12 cellular contexts compared by ENCODE assay signal in genomic region chr20:17964073-17964472, GRCh38. TPM values are rescaled to one million over a fixed set of nuclear protein-coding genes. Genes with fewer than 3 reads are reported as not detected.
DNase-seq lines count a peak whose midpoint lies in the region; ATAC-seq and TF ChIP-seq lines count a peak whose summit lies in the region.
"Had no signal": no experiment of that assay in that cellular context is flagged by ENCODE, and none has a peak within 500 bp of the region (broad histone marks: within the 10 kb centered on the region; RNA-seq: fewer than 3 reads in every experiment).

No MANE protein-coding gene starts in this region.

- no peaks in the 10 kb centered on the region for H3K9me3 ChIP-seq in CD4-positive, alpha-beta T cell (ENCODE audit: control insufficient read depth, low read length)
- H3K9me3 ChIP-seq: sigmoid colon had no signal

- TF ChIP-seq CTCF in CD4-positive, alpha-beta T cell (IDR thresholded peaks at IDR 0.05), result no peak
- no peak for TF ChIP-seq CTCF in HL-60 (IDR thresholded peaks at IDR 0.05; ENCODE audit: insufficient read depth, low read length)
- TF ChIP-seq CTCF in lower leg skin (IDR thresholded peaks at IDR 0.05), result no peak

- no peak overlapping the region for H3K4me3 ChIP-seq in HL-60 (replicated peaks; ENCODE audit: insufficient read depth, low read length)
- no peak overlapping the region for H3K4me3 ChIP-seq in lower leg skin (ENCODE audit: low read depth, poor library complexity, severe bottlenecking)
- H3K4me3 ChIP-seq: sigmoid colon had no signal

- no peaks in the 10 kb centered on the region for H3K9me3 Mint-ChIP-seq in CD4-positive, alpha-beta T cell
- H3K9me3 Mint-ChIP-seq in activated naive CD4-positive, alpha-beta T cell treated with anti-CD3 and anti-CD28 coated beads, Interleukin-2, amount 50 U/mL, for 72 hours, result no peaks in the 10 kb centered on the region
- no peaks in the 10 kb centered on the region for H3K9me3 Mint-ChIP-seq in naive thymus-derived CD8-positive, alpha-beta T cell

- peak overlapping the region; percentile 92 for H3K27ac Mint-ChIP-seq in CD4-positive, alpha-beta T cell
- peak overlapping the region; percentile 95 to 97 for H3K27ac Mint-ChIP-seq in activated naive CD4-positive, alpha-beta T cell treated with anti-CD3 and anti-CD28 coated beads, Interleukin-2, amount 50 U/mL, for 72 hours
- peak overlapping the region in 5 of 10 donors; percentile 19 to 93 (median 76) for H3K27ac Mint-ChIP-seq in naive thymus-derived CD8-positive, alpha-beta T cell

- intact Hi-C loops in CD4-positive, alpha-beta T cell (cut with DNase I, micrococcal nuclease), result loop anchor here in 1 of 2 experiments (10.0 kb wide), 2 partner anchors 541 to 831 kb away; partner anchors contain the start of gene SEC23B
- intact Hi-C loops in lower leg skin (cut with DNase I; ENCODE audit: low total_unique reads), result no loop called here

- ATAC-seq in CD4-positive, alpha-beta T cell (ENCODE audit: poor library complexity), result no peak
- no peak for ATAC-seq in activated naive CD4-positive, alpha-beta T cell treated with anti-CD3 and anti-CD28 coated beads, Interleukin-2, amount 50 U/mL, for 72 hours
- no peak for ATAC-seq in naive thymus-derived CD8-positive, alpha-beta T cell
- ATAC-seq in GM21447 (IDR thresholded peaks at IDR 0.05; ENCODE audit: unreplicated experiment) (no peak), HG03039 (IDR thresholded peaks at IDR 0.05; ENCODE audit: unreplicated experiment) (no peak)

- POLR2A ChIA-PET in CD4-positive, alpha-beta T cell (lab: Charles Lee), result interaction anchor here (0.6 to 1.4 kb wide), 3 partner anchors 9 to 281 kb away, joined by 3 to 5 read pairs (median 4); partner anchors contain the start of gene RRBP1
- POLR2A ChIA-PET in naive thymus-derived CD8-positive, alpha-beta T cell (lab: Charles Lee), result interaction anchor here (0.6 kb wide), 1 partner anchor 446 kb away, joined by 3 read pairs; no protein-coding TSS in a partner anchor

- no peak overlapping the region for H3K27ac ChIP-seq in CD4-positive, alpha-beta T cell (ENCODE audit: low read depth, low read length)
- 0 out of 2 replicates have a peak overlapping the region, but pooled peaks have one; percentile 32 for H3K27ac ChIP-seq in HL-60 (replicated peaks)

- peaks cover 28% of the 10 kb centered on the region for H3K36me3 Mint-ChIP-seq in CD4-positive, alpha-beta T cell (ENCODE audit: low read depth)
- H3K36me3 Mint-ChIP-seq in activated naive CD4-positive, alpha-beta T cell treated with anti-CD3 and anti-CD28 coated beads, Interleukin-2, amount 50 U/mL, for 72 hours, result peaks cover 52 to 72% of the 10 kb centered on the region in 2 donors
- H3K36me3 Mint-ChIP-seq in naive thymus-derived CD8-positive, alpha-beta T cell, result no peaks in the 10 kb centered on the region

- CTCF ChIA-PET in CD4-positive, alpha-beta T cell (lab: Charles Lee), result no interaction called here

- DNase-seq in CD4-positive, alpha-beta T cell, result no peak
- DNase-seq in HL-60 (ENCODE audit: low read depth in 1 of 2, low spot score in 1 of 2), result no peak
- DNase-seq in activated naive CD4-positive, alpha-beta T cell treated with anti-CD3 and anti-CD28 coated beads, Interleukin-2, amount 50 U/mL, for 72 hours (ENCODE audit: low spot score in 2 of 2), result no peak
- DNase-seq in naive thymus-derived CD8-positive, alpha-beta T cell, result no peak
- no peak for DNase-seq in NCI-H2171 treated with DMSO at 0.1 percent for 48 hours (lab: John Stamatoyannopoulos, UW)
- no peak for DNase-seq in lower leg skin (ENCODE audit: low spot score in 2 of 2)
- DNase-seq: DMS153, erythroblast, NCI-H446 treated with DMSO at 0.1 percent for 48 hours, sigmoid colon had no signal

- peaks cover 80% of the 10 kb centered on the region for H3K4me1 Mint-ChIP-seq in CD4-positive, alpha-beta T cell (ENCODE audit: low read depth)
- peaks cover 40 to 83% (median 80%) of the 10 kb centered on the region in 4 donors for H3K4me1 Mint-ChIP-seq in naive thymus-derived CD8-positive, alpha-beta T cell

- 74 to 83% methylated on average over 1 of the region's 1 CpG for WGBS in lower leg skin, 2 donors

- peak overlapping the region; percentile 83 for H3K4me3 Mint-ChIP-seq in CD4-positive, alpha-beta T cell
- H3K4me3 Mint-ChIP-seq in naive thymus-derived CD8-positive, alpha-beta T cell, result peak overlapping the region in 8 of 10 donors; percentile 7 to 92 (median 47)

- TF ChIP-seq POLR2A in lower leg skin (IDR thresholded peaks at IDR 0.05), result no peak

- H3K27me3 Mint-ChIP-seq in CD4-positive, alpha-beta T cell, result no peaks in the 10 kb centered on the region
- no peaks in the 10 kb centered on the region for H3K27me3 Mint-ChIP-seq in naive thymus-derived CD8-positive, alpha-beta T cell

- H3K27me3 ChIP-seq in CD4-positive, alpha-beta T cell (ENCODE audit: control insufficient read depth, insufficient read depth, low read length), result no peaks in the 10 kb centered on the region
- H3K27me3 ChIP-seq in HL-60 (ENCODE audit: insufficient read depth, poor library complexity, severe bottlenecking), result no peaks in the 10 kb centered on the region
- H3K27me3 ChIP-seq: sigmoid colon had no signal

RNA-seq across cellular contexts. Expression of gene SNX5, which starts 4.5 kb away (rescaled TPM):
- 10 to 100 TPM; 58.3 to 60.3 TPM for total RNA-seq in CD4-positive, alpha-beta T cell
- 100 to 1,000 TPM; 182 to 188 TPM for total RNA-seq in activated naive CD4-positive, alpha-beta T cell treated with anti-CD3 and anti-CD28 coated beads, Interleukin-2, amount 50 U/mL, for 72 hours
- total RNA-seq in naive thymus-derived CD8-positive, alpha-beta T cell, result 10 to 100 TPM; 56.9 to 68.2 TPM
- polyA plus RNA-seq in naive thymus-derived CD8-positive, alpha-beta T cell, result 10 to 100 TPM; 38.8 to 58.6 (median 44.4) TPM
- 10 to 100 TPM; 44.6 to 70.7 (median 66.0) TPM for total RNA-seq in lower leg skin

RNA-seq across cellular contexts. Expression of gene MGME1, which starts 4.7 kb away (rescaled TPM):
- 1 to 10 TPM; 4.5 to 4.6 TPM for total RNA-seq in CD4-positive, alpha-beta T cell
- total RNA-seq in activated naive CD4-positive, alpha-beta T cell treated with anti-CD3 and anti-CD28 coated beads, Interleukin-2, amount 50 U/mL, for 72 hours, result 10 to 100 TPM; 31.9 to 33.9 TPM
- total RNA-seq in naive thymus-derived CD8-positive, alpha-beta T cell, result 10 to 100 TPM; 10.4 to 11.5 TPM
- polyA plus RNA-seq in naive thymus-derived CD8-positive, alpha-beta T cell, result 1 to 10 TPM; 1.1 to 5.1 (median 2.1) TPM
- 10 to 100 TPM; 21.9 to 36.3 (median 33.5) TPM for total RNA-seq in lower leg skin
